15 cellular contexts compared by ENCODE assay signal in the genomic region with DNA sequence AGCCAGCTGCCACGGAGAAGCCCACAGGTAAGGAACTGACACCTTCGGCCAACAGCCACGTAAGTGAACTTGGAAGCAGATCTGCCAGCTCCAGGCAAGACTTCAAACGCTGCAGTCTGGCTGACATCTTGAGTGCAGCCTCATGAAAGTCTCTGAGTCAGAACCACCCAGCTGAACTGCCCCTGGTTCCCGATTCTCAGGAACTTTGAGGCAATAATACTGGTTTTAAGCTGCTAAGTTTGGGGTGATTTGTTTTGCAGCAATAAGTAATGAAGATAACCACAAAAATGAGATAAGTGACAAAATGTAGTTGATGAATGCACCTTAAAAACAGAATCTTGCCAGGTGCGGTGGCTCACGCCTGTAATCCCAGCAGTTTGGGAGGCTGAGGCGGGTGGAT. TPM values are rescaled to one million over a fixed set of nuclear protein-coding genes. Genes with fewer than 3 reads are reported as not detected.
DNase-seq lines count a peak whose midpoint lies in the region; ATAC-seq and TF ChIP-seq lines count a peak whose summit lies in the region.
"Had no signal": no experiment of that assay in that cellular context is flagged by ENCODE, and none has a peak within 500 bp of the region (broad histone marks: within the 10 kb centered on the region; RNA-seq: fewer than 3 reads in every experiment).

No MANE protein-coding gene starts in this region.

- no peaks in the 10 kb centered on the region for H3K9me3 Mint-ChIP-seq in Calu3 (ENCODE audit: low read depth, unreplicated experiment)
- no peaks in the 10 kb centered on the region for H3K9me3 Mint-ChIP-seq in T-cell
- H3K9me3 Mint-ChIP-seq: CD8-positive, alpha-beta T cell; IgD-negative memory B cell had no signal

- H3K4me1 Mint-ChIP-seq in Calu3 (ENCODE audit: low read depth, unreplicated experiment) = peaks cover 68% of the 10 kb centered on the region
- peaks cover 0 to 5% (median 5%) of the 10 kb centered on the region in 3 donors for H3K4me1 Mint-ChIP-seq in T-cell

- TF ChIP-seq POLR2A in transverse colon (IDR thresholded peaks at IDR 0.05) = no peak

- H3K27me3 ChIP-seq in foreskin keratinocyte (no peaks in the 10 kb centered on the region), transverse colon (no peaks in the 10 kb centered on the region)
- H3K27me3 ChIP-seq: BE2C had no signal

- no TSS peak for BruUV-seq in Calu3 (replicated peaks; lab: Mats Ljungman, UMichigan)

- no peak for TF ChIP-seq EP300 in transverse colon (IDR thresholded peaks at IDR 0.05; ENCODE audit: low read depth)

- DNase-seq in Calu3 (no peak), MV-4-11 (lab: John Stamatoyannopoulos, UW) (peak; percentile 19), foreskin keratinocyte (no peak), transverse colon (no peak), omental fat pad (ENCODE audit: low spot score) (no peak), NCI-H524 treated with DMSO at 0.1 percent for 48 hours (lab: John Stamatoyannopoulos, UW) (no peak), T-cell (no peak)
- DNase-seq: BE2C; CD8-positive, alpha-beta T cell; DMS79; GM23248 had no signal

- no peaks in the 10 kb centered on the region for H3K9me3 ChIP-seq in transverse colon
- H3K9me3 ChIP-seq: A549, BE2C had no signal

- no peak for TF ChIP-seq CTCF in Calu3 (IDR thresholded peaks at IDR 0.05; ENCODE audit: unreplicated experiment)
- TF ChIP-seq CTCF in foreskin keratinocyte (conservative IDR thresholded peaks at IDR 0.05) = no peak
- no peak for TF ChIP-seq CTCF in transverse colon (IDR thresholded peaks at IDR 0.05)
- TF ChIP-seq CTCF in omental fat pad (IDR thresholded peaks at IDR 0.05) = no peak

- H3K36me3 Mint-ChIP-seq in Calu3 (ENCODE audit: insufficient read depth, unreplicated experiment) (peaks cover 29% of the 10 kb centered on the region), T-cell (peaks cover 13% of the 10 kb centered on the region)
- H3K36me3 Mint-ChIP-seq: CD8-positive, alpha-beta T cell had no signal

- CTCF ChIA-PET in Calu3 (lab: Charles Lee) = no interaction called here
- CTCF ChIA-PET in T-cell (lab: Charles Lee) = no interaction called here

- no peaks in the 10 kb centered on the region for H3K27me3 Mint-ChIP-seq in Calu3 (ENCODE audit: unreplicated experiment)
- no peaks in the 10 kb centered on the region for H3K27me3 Mint-ChIP-seq in T-cell
- H3K27me3 Mint-ChIP-seq: IgD-negative memory B cell had no signal

- 87 to 100% methylated on average over 2 to 8 of the region's 8 CpGs for WGBS in transverse colon (ENCODE audit: low coverage in 1 of 2), 2 donors

- no peak overlapping the region for H3K4me3 ChIP-seq in transverse colon
- H3K4me3 ChIP-seq: A549, GM12878, GM23248 had no signal

- H3K4me1 ChIP-seq in foreskin keratinocyte (peaks cover 17% of the 10 kb centered on the region), transverse colon (peaks cover 5 to 69% (median 35%) of the 10 kb centered on the region in 4 donors)
- H3K4me1 ChIP-seq: BE2C had no signal

- in situ Hi-C loops in transverse colon (cut with MboI; ENCODE audit: low pct_ligation_motif_present in 1 of 4, low pct_unique_long_range_greater_than_20kb in 1 of 4, low sequenced_read_pairs in 3 of 4) = no loop called here

- peak; percentile 29 for ATAC-seq in foreskin keratinocyte
- ATAC-seq in omental fat pad (ENCODE audit: low FRiP score) = no peak
- ATAC-seq in T-cell (replicated peaks in 1 of 4) = no peak
- ATAC-seq: A549; CD8-positive, alpha-beta T cell had no signal

- no peak overlapping the region for H3K27ac ChIP-seq in foreskin keratinocyte
- peak overlapping the region; percentile 13 to 71 (median 48) for H3K27ac ChIP-seq in transverse colon
- H3K27ac ChIP-seq: C4-2B, GM23248 had no signal

- no peak overlapping the region for H3K4me3 Mint-ChIP-seq in Calu3 (ENCODE audit: low read depth, unreplicated experiment)
- H3K4me3 Mint-ChIP-seq in T-cell = no peak overlapping the region
- H3K4me3 Mint-ChIP-seq: CD8-positive, alpha-beta T cell; IgD-negative memory B cell had no signal

- H3K27ac Mint-ChIP-seq in Calu3 (ENCODE audit: unreplicated experiment) = peak overlapping the region; percentile 83
- no peak overlapping the region for H3K27ac Mint-ChIP-seq in T-cell
- H3K27ac Mint-ChIP-seq: CD8-positive, alpha-beta T cell; IgD-negative memory B cell had no signal

- no peaks in the 10 kb centered on the region for H3K36me3 ChIP-seq in transverse colon
- H3K36me3 ChIP-seq: BE2C had no signal

- POLR2A ChIA-PET in T-cell (lab: Charles Lee) = no interaction called here

- intact Hi-C loops in Calu3 (cut with micrococcal nuclease; ENCODE audit: unreplicated experiment) (no loop called here), transverse colon (cut with DNase I; ENCODE audit: low total_unique reads) (no loop called here)

RNA-seq across cellular contexts. Expression of a gene that starts 48.5 kb away (rescaled TPM):
- total RNA-seq in Calu3 (2022) (2.3 and 2.7 TPM in 2 replicates), foreskin keratinocyte (14.5 and 15.0 TPM in 2 replicates), transverse colon (1 to 10 TPM in 3 of 4 donors, not detected in 1; 4.0 to 9.8 (median 9.3) TPM), omental fat pad (1 to 10 TPM; 5.1 to 7.1 (median 5.9) TPM), T-cell (1 to 10 TPM; 4.8 to 9.1 (median 7.4) TPM)
- polyA plus RNA-seq in foreskin keratinocyte = 12.3 and 12.4 TPM in 2 replicates
